1 cellular context compared by ENCODE assay signal in the genomic region with DNA sequence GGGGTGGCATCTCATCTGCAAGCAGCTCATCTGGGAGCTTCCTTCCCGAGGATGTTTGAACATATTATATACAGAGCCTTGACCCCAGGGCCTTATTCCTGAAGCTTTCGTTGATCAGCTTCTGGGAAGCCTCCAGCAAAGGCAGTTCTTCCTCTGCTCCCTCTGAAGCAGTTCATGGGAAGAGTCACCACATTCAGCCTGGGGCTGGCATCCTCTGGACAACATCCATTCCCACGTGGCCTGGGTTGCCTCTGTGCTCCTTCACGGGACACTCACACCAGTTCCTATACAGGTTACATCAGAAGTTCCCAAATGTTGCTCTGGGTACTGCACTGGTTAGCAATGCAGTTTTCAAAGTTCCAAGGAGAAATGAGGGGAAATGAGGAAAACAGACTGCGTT.
TF ChIP-seq lines count a peak whose summit lies in the region.

No MANE protein-coding gene starts in this region.

TF ChIP-seq in WTC11, 78 proteins besides CTCF, POLR2A, EP300 and RAD21 (continued from another document):
- TF ChIP-seq, protein P1, sequence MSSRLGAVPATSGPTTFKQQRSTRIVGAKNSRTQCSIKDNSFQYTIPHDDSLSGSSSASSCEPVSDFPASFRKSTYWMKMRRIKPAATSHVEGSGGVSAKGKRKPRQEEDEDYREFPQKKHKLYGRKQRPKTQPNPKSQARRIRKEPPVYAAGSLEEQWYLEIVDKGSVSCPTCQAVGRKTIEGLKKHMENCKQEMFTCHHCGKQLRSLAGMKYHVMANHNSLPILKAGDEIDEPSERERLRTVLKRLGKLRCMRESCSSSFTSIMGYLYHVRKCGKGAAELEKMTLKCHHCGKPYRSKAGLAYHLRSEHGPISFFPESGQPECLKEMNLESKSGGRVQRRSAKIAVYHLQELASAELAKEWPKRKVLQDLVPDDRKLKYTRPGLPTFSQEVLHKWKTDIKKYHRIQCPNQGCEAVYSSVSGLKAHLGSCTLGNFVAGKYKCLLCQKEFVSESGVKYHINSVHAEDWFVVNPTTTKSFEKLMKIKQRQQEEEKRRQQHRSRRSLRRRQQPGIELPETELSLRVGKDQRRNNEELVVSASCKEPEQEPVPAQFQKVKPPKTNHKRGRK (CRISPR knock-in tag; IDR thresholded peaks at IDR 0.05; ENCODE audit: borderline replicate concordance), result no peak
- no peak for TF ChIP-seq ZNF232 (CRISPR knock-in tag; IDR thresholded peaks at IDR 0.05)
- TF ChIP-seq, protein P2, sequence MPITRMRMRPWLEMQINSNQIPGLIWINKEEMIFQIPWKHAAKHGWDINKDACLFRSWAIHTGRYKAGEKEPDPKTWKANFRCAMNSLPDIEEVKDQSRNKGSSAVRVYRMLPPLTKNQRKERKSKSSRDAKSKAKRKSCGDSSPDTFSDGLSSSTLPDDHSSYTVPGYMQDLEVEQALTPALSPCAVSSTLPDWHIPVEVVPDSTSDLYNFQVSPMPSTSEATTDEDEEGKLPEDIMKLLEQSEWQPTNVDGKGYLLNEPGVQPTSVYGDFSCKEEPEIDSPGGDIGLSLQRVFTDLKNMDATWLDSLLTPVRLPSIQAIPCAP (CRISPR knock-in tag; IDR thresholded peaks at IDR 0.05), result no peak
- TF ChIP-seq, protein P3, sequence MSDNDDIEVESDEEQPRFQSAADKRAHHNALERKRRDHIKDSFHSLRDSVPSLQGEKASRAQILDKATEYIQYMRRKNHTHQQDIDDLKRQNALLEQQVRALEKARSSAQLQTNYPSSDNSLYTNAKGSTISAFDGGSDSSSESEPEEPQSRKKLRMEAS (CRISPR knock-in tag; IDR thresholded peaks at IDR 0.05), result no peak
- no peak for TF ChIP-seq SMAD3 (CRISPR knock-in tag; IDR thresholded peaks at IDR 0.05; ENCODE audit: borderline replicate concordance)
TF ChIP-seq in WTC11: peak in this region for 0.
